In genomic region chr16:27441276-27441675, GRCh38 we compare ENCODE assay signal across 31 cellular contexts. TPM values are rescaled to one million over a fixed set of nuclear protein-coding genes. Genes with fewer than 3 reads are reported as not detected.
DNase-seq lines count a peak whose midpoint lies in the region; ATAC-seq and TF ChIP-seq lines count a peak whose summit lies in the region.
"Had no signal": no experiment of that assay in that cellular context is flagged by ENCODE, and none has a peak within 500 bp of the region (broad histone marks: within the 10 kb centered on the region; RNA-seq: fewer than 3 reads in every experiment).

No MANE protein-coding gene starts in this region.

- peaks cover 11 to 12% of the 10 kb centered on the region in 2 donors for H3K4me1 ChIP-seq in naive thymus-derived CD4-positive, alpha-beta T cell (ENCODE audit: control insufficient read depth in 2 of 2, insufficient read depth in 2 of 2, low read length in 2 of 2)
- no peaks in the 10 kb centered on the region for H3K4me1 ChIP-seq in upper lobe of right lung
- H3K4me1 ChIP-seq: foreskin keratinocyte, left lung, tibial artery had no signal

- intact Hi-C loops in naive thymus-derived CD4-positive, alpha-beta T cell (cut with micrococcal nuclease) = no loop called here
- intact Hi-C loops in upper lobe of right lung (cut with DNase I) = no loop called here

- H3K27me3 ChIP-seq in naive thymus-derived CD4-positive, alpha-beta T cell (ENCODE audit: control insufficient read depth in 2 of 2, insufficient read depth in 2 of 2, low read length in 2 of 2) = no peaks in the 10 kb centered on the region
- H3K27me3 ChIP-seq in upper lobe of right lung = no peaks in the 10 kb centered on the region
- H3K27me3 ChIP-seq: foreskin keratinocyte, left lung, MG63, ovary had no signal

- no peak for TF ChIP-seq CTCF in upper lobe of right lung (IDR thresholded peaks at IDR 0.05)
- no peak for TF ChIP-seq CTCF in GM13977 (IDR thresholded peaks at IDR 0.05; ENCODE audit: extremely low read depth, insufficient read depth, missing control alignments)

- peaks cover 56 to 90% of the 10 kb centered on the region in 2 donors for H3K36me3 Mint-ChIP-seq in activated naive CD4-positive, alpha-beta T cell treated with anti-CD3 and anti-CD28 coated beads, Interleukin-2, amount 50 U/mL, for 72 hours
- peaks cover 83% of the 10 kb centered on the region for H3K36me3 Mint-ChIP-seq in activated naive CD8-positive, alpha-beta T cell treated with anti-CD3 and anti-CD28 coated beads, Interleukin-2, amount 50 U/mL, for 24 hours (ENCODE audit: low read depth)
- peaks cover 37 to 68% (median 54%) of the 10 kb centered on the region in 5 donors for H3K36me3 Mint-ChIP-seq in naive thymus-derived CD4-positive, alpha-beta T cell
- H3K36me3 Mint-ChIP-seq: brain had no signal

- peaks cover 32 to 94% (median 42%) of the 10 kb centered on the region in 3 experiments for H3K36me3 ChIP-seq in naive thymus-derived CD4-positive, alpha-beta T cell (ENCODE audit: control insufficient read depth in 2 of 3, insufficient read depth in 3 of 3, low read length in 3 of 3)
- no peaks in the 10 kb centered on the region for H3K36me3 ChIP-seq in upper lobe of right lung
- H3K36me3 ChIP-seq: ovary, tibial artery, WERI-Rb-1 had no signal

- POLR2A ChIA-PET in naive thymus-derived CD4-positive, alpha-beta T cell (lab: Charles Lee) = no interaction called here

- peaks cover 52% of the 10 kb centered on the region for H3K4me1 Mint-ChIP-seq in activated naive CD8-positive, alpha-beta T cell treated with anti-CD3 and anti-CD28 coated beads, Interleukin-2, amount 50 U/mL, for 24 hours
- peaks cover 12 to 26% (median 17%) of the 10 kb centered on the region in 7 donors for H3K4me1 Mint-ChIP-seq in naive thymus-derived CD4-positive, alpha-beta T cell
- H3K4me1 Mint-ChIP-seq: brain, nephron had no signal

- no peak overlapping the region for H3K4me3 Mint-ChIP-seq in activated naive CD8-positive, alpha-beta T cell treated with anti-CD3 and anti-CD28 coated beads, Interleukin-2, amount 50 U/mL, for 24 hours
- H3K4me3 Mint-ChIP-seq in naive thymus-derived CD4-positive, alpha-beta T cell = no peak overlapping the region
- H3K4me3 Mint-ChIP-seq: activated T-helper 1 cell treated with anti-CD3 and anti-CD28 coated beads, Interleukin-12 subunit alpha, Interleukin-12 subunit beta, Interleukin-2, Interleukin-4 antibody, amounts not matched to agents 30 ng/mL and 10 ng/mL and 1 ng/mL, durations not matched to agents 14 hours and 24 hours and 36 hours; brain; nephron had no signal

- peaks cover 0 to 13% (median 0%) of the 10 kb centered on the region in 3 experiments for H3K9me3 ChIP-seq in naive thymus-derived CD4-positive, alpha-beta T cell (ENCODE audit: control insufficient read depth in 2 of 3, low read length in 3 of 3)
- no peaks in the 10 kb centered on the region for H3K9me3 ChIP-seq in upper lobe of right lung
- H3K9me3 ChIP-seq: ovary, SK-N-SH had no signal

- in situ Hi-C loops in GM13977 (cut with MboI; ENCODE audit: low pct_unique_long_range_greater_than_20kb, low sequenced_read_pairs, unreplicated experiment) = no loop called here

- H3K4me3 ChIP-seq in naive thymus-derived CD4-positive, alpha-beta T cell (ENCODE audit: low read length) = no peak overlapping the region
- H3K4me3 ChIP-seq in upper lobe of right lung = no peak overlapping the region
- H3K4me3 ChIP-seq: left lung, MG63, ovary, tibial artery had no signal

- CTCF ChIA-PET in naive thymus-derived CD4-positive, alpha-beta T cell (lab: Charles Lee) = interaction anchor here (0.6 to 1.7 kb wide), 2 partner anchors 19 to 261 kb away, joined by 4 to 6 read pairs; no protein-coding TSS in a partner anchor

- H3K27ac ChIP-seq in naive thymus-derived CD4-positive, alpha-beta T cell (ENCODE audit: low read depth, low read length) = no peak overlapping the region
- H3K27ac ChIP-seq in upper lobe of right lung = no peak overlapping the region
- H3K27ac ChIP-seq: foreskin keratinocyte, left lung, ovary, RWPE1, tibial artery, WERI-Rb-1 had no signal

- peaks cover 0 to 6% of the 10 kb centered on the region in 2 donors for H3K9me3 Mint-ChIP-seq in activated naive CD4-positive, alpha-beta T cell treated with anti-CD3 and anti-CD28 coated beads, Interleukin-2, amount 50 U/mL, for 72 hours
- H3K9me3 Mint-ChIP-seq in activated naive CD8-positive, alpha-beta T cell treated with anti-CD3 and anti-CD28 coated beads, Interleukin-2, amount 50 U/mL, for 24 hours = no peaks in the 10 kb centered on the region
- H3K9me3 Mint-ChIP-seq in naive thymus-derived CD4-positive, alpha-beta T cell = peaks cover 0 to 16% (median 0%) of the 10 kb centered on the region in 11 donors

- ATAC-seq in activated naive CD4-positive, alpha-beta T cell treated with anti-CD3 and anti-CD28 coated beads, Interleukin-2, amount 50 U/mL, for 72 hours = no peak
- no peak for ATAC-seq in activated naive CD8-positive, alpha-beta T cell treated with anti-CD3 and anti-CD28 coated beads, Interleukin-2, amount 50 U/mL, for 24 hours
- no peak for ATAC-seq in naive thymus-derived CD4-positive, alpha-beta T cell
- no peak for ATAC-seq in upper lobe of right lung
- ATAC-seq in GM18519 (IDR thresholded peaks at IDR 0.05; ENCODE audit: low FRiP score, unreplicated experiment) = no peak
- ATAC-seq: esophagus mucosa, foreskin keratinocyte, left lung had no signal

- DNase-seq in activated naive CD4-positive, alpha-beta T cell treated with anti-CD3 and anti-CD28 coated beads, Interleukin-2, amount 50 U/mL, for 72 hours (ENCODE audit: low spot score in 2 of 2) = no peak
- DNase-seq in activated naive CD4-positive, alpha-beta T cell treated with anti-CD3 and anti-CD28 coated beads, Interleukin-2, amount 50 U/mL, for 16 hours = no peak
- DNase-seq in activated naive CD8-positive, alpha-beta T cell treated with anti-CD3 and anti-CD28 coated beads, Interleukin-2, amount 50 U/mL, for 24 hours = no peak
- no peak for DNase-seq in naive thymus-derived CD4-positive, alpha-beta T cell
- peak; percentile 18 for DNase-seq in upper lobe of right lung
- DNase-seq in GM13977 (ENCODE audit: low spot score) = no peak
- DNase-seq in SKM-1 (lab: John Stamatoyannopoulos, UW; ENCODE audit: unreplicated experiment) = no peak
- DNase-seq: ACHN; activated CD4-positive, alpha-beta T cell treated with anti-CD3 and anti-CD28 coated beads, Interleukin-2, amount 50 U/mL, for 4 hours; Calu3; effector memory CD4-positive, alpha-beta T cell; foreskin keratinocyte; KBM-7; mesendoderm; MG63; NCI-H1417; NCI-H446; SK-N-SH; stimulated activated CD4-positive, alpha-beta T cell treated with anti-CD3 and anti-CD28 coated beads, Interleukin-12 subunit alpha, Interleukin-12 subunit beta, amount 100 ng/mL, for 4 hours; stimulated activated CD4-positive, alpha-beta T cell treated with anti-CD3 and anti-CD28 coated beads, Interleukin-4, amount 100 ng/mL, for 4 hours; stimulated activated naive CD4-positive, alpha-beta T cell treated with Interleukin-2 at 50 U/mL for 16 hours; WERI-Rb-1 had no signal

- H3K27me3 Mint-ChIP-seq in activated naive CD8-positive, alpha-beta T cell treated with anti-CD3 and anti-CD28 coated beads, Interleukin-2, amount 50 U/mL, for 24 hours = no peaks in the 10 kb centered on the region
- no peaks in the 10 kb centered on the region for H3K27me3 Mint-ChIP-seq in naive thymus-derived CD4-positive, alpha-beta T cell
- H3K27me3 Mint-ChIP-seq: brain had no signal

- peak overlapping the region; percentile 29 to 71 for H3K27ac Mint-ChIP-seq in activated naive CD4-positive, alpha-beta T cell treated with anti-CD3 and anti-CD28 coated beads, Interleukin-2, amount 50 U/mL, for 72 hours
- H3K27ac Mint-ChIP-seq in activated naive CD8-positive, alpha-beta T cell treated with anti-CD3 and anti-CD28 coated beads, Interleukin-2, amount 50 U/mL, for 24 hours = peak overlapping the region; percentile 41
- H3K27ac Mint-ChIP-seq in naive thymus-derived CD4-positive, alpha-beta T cell = peak overlapping the region in 6 of 9 donors; percentile 6 to 81 (median 47)
- H3K27ac Mint-ChIP-seq: brain, nephron had no signal

RNA-seq across cellular contexts. Expression of gene IL21R, which starts 39.3 kb away (rescaled TPM):
- total RNA-seq in activated naive CD4-positive, alpha-beta T cell treated with anti-CD3 and anti-CD28 coated beads, Interleukin-2, amount 50 U/mL, for 72 hours = 100 to 1,000 TPM; 103 to 106 TPM
- total RNA-seq in naive thymus-derived CD4-positive, alpha-beta T cell = 10 to 100 TPM; 24.6 to 40.9 (median 31.4) TPM
- polyA plus RNA-seq in naive thymus-derived CD4-positive, alpha-beta T cell = 10 to 100 TPM; 37.1 to 52.1 TPM
- 3.9 TPM for total RNA-seq in upper lobe of right lung
- total RNA-seq: Calu3 had no signal
